Comparison of ENCODE assay signal across 9 cellular contexts in genomic region chr3:143674100-143674968, GRCh38.
DNase-seq lines count a peak whose midpoint lies in the region; ATAC-seq and TF ChIP-seq lines count a peak whose summit lies in the region.
"Had no signal": no experiment of that assay in that cellular context is flagged by ENCODE, and none has a peak within 500 bp of the region (broad histone marks: within the 10 kb centered on the region; RNA-seq: fewer than 3 reads in every experiment).

No MANE protein-coding gene starts in this region.

- intact Hi-C loops in CD4-positive, alpha-beta T cell (cut with DNase I, micrococcal nuclease): loop anchor here (5.0 to 10.0 kb wide), 4 partner anchors 552 to 847 kb away; no protein-coding TSS in a partner anchor

- H3K4me3 Mint-ChIP-seq in CD4-positive, alpha-beta T cell: peak overlapping the region; percentile 0
- H3K4me3 Mint-ChIP-seq: dendritic cell treated with granulocyte-macrophage colony-stimulating factor and Interleukin-4, amounts not matched to agents 40 ng/mL and 50 ng/mL, for 4 days had no signal

- no peaks in the 10 kb centered on the region for H3K27me3 Mint-ChIP-seq in CD4-positive, alpha-beta T cell
- H3K27me3 Mint-ChIP-seq: dendritic cell treated with granulocyte-macrophage colony-stimulating factor and Interleukin-4, amounts not matched to agents 40 ng/mL and 50 ng/mL, for 4 days had no signal

- POLR2A ChIA-PET in CD4-positive, alpha-beta T cell (lab: Charles Lee): interaction anchor here (1.0 to 2.3 kb wide), 2 partner anchors 554 to 673 kb away, joined by 3 to 10 read pairs; partner anchors contain the start of gene U2SURP

- peak; percentile 95 for TF ChIP-seq CTCF in CD4-positive, alpha-beta T cell (IDR thresholded peaks at IDR 0.05)

- ATAC-seq in CD4-positive, alpha-beta T cell (ENCODE audit: poor library complexity): peak; percentile 97
- ATAC-seq in GM19395 (IDR thresholded peaks at IDR 0.05; ENCODE audit: unreplicated experiment): peak; percentile 71
- ATAC-seq in HG03457 (IDR thresholded peaks at IDR 0.05; ENCODE audit: unreplicated experiment): peak; percentile 60

- peaks cover 6% of the 10 kb centered on the region for H3K4me1 Mint-ChIP-seq in CD4-positive, alpha-beta T cell (ENCODE audit: low read depth)

- H3K27me3 ChIP-seq in CD4-positive, alpha-beta T cell (ENCODE audit: control insufficient read depth, insufficient read depth, low read length): no peaks in the 10 kb centered on the region

- no peak overlapping the region for H3K27ac Mint-ChIP-seq in CD4-positive, alpha-beta T cell
- H3K27ac Mint-ChIP-seq: dendritic cell treated with granulocyte-macrophage colony-stimulating factor and Interleukin-4, amounts not matched to agents 40 ng/mL and 50 ng/mL, for 4 days had no signal

- H3K27ac ChIP-seq in CD4-positive, alpha-beta T cell (ENCODE audit: low read depth, low read length): no peak overlapping the region

- no peaks in the 10 kb centered on the region for H3K36me3 Mint-ChIP-seq in CD4-positive, alpha-beta T cell (ENCODE audit: low read depth)

- no peaks in the 10 kb centered on the region for H3K9me3 Mint-ChIP-seq in CD4-positive, alpha-beta T cell
- H3K9me3 Mint-ChIP-seq: dendritic cell treated with granulocyte-macrophage colony-stimulating factor and Interleukin-4, amounts not matched to agents 40 ng/mL and 50 ng/mL, for 4 days had no signal

- no peaks in the 10 kb centered on the region for H3K9me3 ChIP-seq in CD4-positive, alpha-beta T cell (ENCODE audit: control insufficient read depth, low read length)

- CTCF ChIA-PET in CD4-positive, alpha-beta T cell (lab: Charles Lee): interaction anchor here (0.6 to 1.4 kb wide), 7 partner anchors 23 to 679 kb away, joined by 3 to 4 read pairs (median 4); no protein-coding TSS in a partner anchor

- peak; percentile 38 to 77 (median 61) for DNase-seq in CD4-positive, alpha-beta T cell
- DNase-seq in NCI-H526 (lab: John Stamatoyannopoulos, UW): peak; percentile 63 to 84
- DNase-seq in activated CD4-positive, alpha-beta T cell treated with anti-CD3 and anti-CD28 coated beads, Interleukin-2, amount 50 U/mL, for 48 hours: peak; percentile 70 to 82
- DNase-seq in effector CD4-positive, alpha-beta T cell: peak; percentile 60
- DNase-seq in medulla oblongata (ENCODE audit: extremely low spot score): peak; percentile 94
- DNase-seq in stimulated activated CD8-positive, alpha-beta memory T cell treated with anti-CD3 and anti-CD28 coated beads, Interleukin-15, amount 100 ng/mL, for 24 hours (ENCODE audit: low read depth): peak; percentile 21

Comparison
In these comparisons a context has a peak if more than half of its experiments do, and no peak if none do; other contexts are left out.
1. DNase-seq: peak in every context shown above with its lines; median percentile 94 in medulla oblongata; 76 in activated CD4-positive, alpha-beta T cell treated with anti-CD3 and anti-CD28 coated beads, Interleukin-2, amount 50 U/mL, for 48 hours; 74 in NCI-H526; 61 in CD4-positive, alpha-beta T cell; 60 in effector CD4-positive, alpha-beta T cell; 21 in stimulated activated CD8-positive, alpha-beta memory T cell treated with anti-CD3 and anti-CD28 coated beads, Interleukin-15, amount 100 ng/mL, for 24 hours.